ENCODE assay signal across 1 cellular context in genomic region chr18:48719988-48720654, GRCh38.
TF ChIP-seq lines count a peak whose summit lies in the region.

No MANE protein-coding gene starts in this region.

TF ChIP-seq in K562, 482 proteins besides CTCF, POLR2A, EP300 and RAD21 (continued from another document and continues in another):
- TF ChIP-seq, protein P1, sequence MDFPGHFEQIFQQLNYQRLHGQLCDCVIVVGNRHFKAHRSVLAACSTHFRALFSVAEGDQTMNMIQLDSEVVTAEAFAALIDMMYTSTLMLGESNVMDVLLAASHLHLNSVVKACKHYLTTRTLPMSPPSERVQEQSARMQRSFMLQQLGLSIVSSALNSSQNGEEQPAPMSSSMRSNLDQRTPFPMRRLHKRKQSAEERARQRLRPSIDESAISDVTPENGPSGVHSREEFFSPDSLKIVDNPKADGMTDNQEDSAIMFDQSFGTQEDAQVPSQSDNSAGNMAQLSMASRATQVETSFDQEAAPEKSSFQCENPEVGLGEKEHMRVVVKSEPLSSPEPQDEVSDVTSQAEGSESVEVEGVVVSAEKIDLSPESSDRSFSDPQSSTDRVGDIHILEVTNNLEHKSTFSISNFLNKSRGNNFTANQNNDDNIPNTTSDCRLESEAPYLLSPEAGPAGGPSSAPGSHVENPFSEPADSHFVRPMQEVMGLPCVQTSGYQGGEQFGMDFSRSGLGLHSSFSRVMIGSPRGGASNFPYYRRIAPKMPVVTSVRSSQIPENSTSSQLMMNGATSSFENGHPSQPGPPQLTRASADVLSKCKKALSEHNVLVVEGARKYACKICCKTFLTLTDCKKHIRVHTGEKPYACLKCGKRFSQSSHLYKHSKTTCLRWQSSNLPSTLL (IDR thresholded peaks at IDR 0.05) = no peak
- TF ChIP-seq MEIS2 (IDR thresholded peaks at IDR 0.05; ENCODE audit: partially characterized antibody) (peak; percentile 79), KHSRP (IDR thresholded peaks at IDR 0.05) (no peak), MTA3 (IDR thresholded peaks at IDR 0.05; ENCODE audit: borderline replicate concordance) (0 out of 2 replicates have a peak, but pooled peaks have one; percentile 22), TEAD1 (CRISPR knock-in tag; IDR thresholded peaks at IDR 0.05) (no peak), NRF1 (conservative IDR thresholded peaks at IDR 0.05 in 1 of 2, IDR thresholded peaks at IDR 0.05 in 1 of 2) (no peak), ATF2 (CRISPR knock-in tag; IDR thresholded peaks at IDR 0.05) (no peak), IRF9 (tag; IDR thresholded peaks at IDR 0.05) (no peak), ZNF695 (CRISPR knock-in tag; IDR thresholded peaks at IDR 0.05) (no peak), KLF10 (CRISPR knock-in tag; IDR thresholded peaks at IDR 0.05) (no peak), CTBP1 (IDR thresholded peaks at IDR 0.05; ENCODE audit: borderline replicate concordance) (peak; percentile 88), TCF15 (CRISPR knock-in tag; IDR thresholded peaks at IDR 0.05) (no peak), RUNX1 (IDR thresholded peaks at IDR 0.05; ENCODE audit: low read depth) (no peak), SNRNP70 (optimal IDR thresholded peaks at IDR 0.05; ENCODE audit: low read depth, low read length) (no peak), SIN3B (IDR thresholded peaks at IDR 0.05; ENCODE audit: low read depth) (no peak), LEF1 (IDR thresholded peaks at IDR 0.05) (peak; percentile 58; the same call in 1 of the 2 replicates), U2AF1 (optimal IDR thresholded peaks at IDR 0.05; ENCODE audit: low read depth, low read length) (no peak), PCBP2 (IDR thresholded peaks at IDR 0.05; ENCODE audit: low read depth, low read length, poor library complexity, severe bottlenecking) (no peak), ZNF707 (CRISPR knock-in tag; conservative IDR thresholded peaks at IDR 0.05) (no peak), ATF1 (CRISPR knock-in tag; IDR thresholded peaks at IDR 0.05) (no peak), ATF1 (tag; IDR thresholded peaks at IDR 0.05) (no peak), JUN (IDR thresholded peaks at IDR 0.05; ENCODE audit: borderline replicate concordance, low read depth, low read length) (no peak), JUN (CRISPR knock-in tag; IDR thresholded peaks at IDR 0.05; ENCODE audit: borderline replicate concordance) (no peak), HEY1 (CRISPR knock-in tag; IDR thresholded peaks at IDR 0.05; ENCODE audit: borderline replicate concordance) (no peak), SMAD4 (CRISPR knock-in tag; conservative IDR thresholded peaks at IDR 0.05) (peak; percentile 72), ZNF347 (CRISPR knock-in tag; IDR thresholded peaks at IDR 0.05; ENCODE audit: low read depth) (no peak), COPS2 (conservative IDR thresholded peaks at IDR 0.05) (no peak), CREB1 (IDR thresholded peaks at IDR 0.05) (0 out of 2 replicates have a peak, but pooled peaks have one; percentile 21), CREB1 (CRISPR knock-in tag; IDR thresholded peaks at IDR 0.05) (no peak)
- TF ChIP-seq, protein P2, sequence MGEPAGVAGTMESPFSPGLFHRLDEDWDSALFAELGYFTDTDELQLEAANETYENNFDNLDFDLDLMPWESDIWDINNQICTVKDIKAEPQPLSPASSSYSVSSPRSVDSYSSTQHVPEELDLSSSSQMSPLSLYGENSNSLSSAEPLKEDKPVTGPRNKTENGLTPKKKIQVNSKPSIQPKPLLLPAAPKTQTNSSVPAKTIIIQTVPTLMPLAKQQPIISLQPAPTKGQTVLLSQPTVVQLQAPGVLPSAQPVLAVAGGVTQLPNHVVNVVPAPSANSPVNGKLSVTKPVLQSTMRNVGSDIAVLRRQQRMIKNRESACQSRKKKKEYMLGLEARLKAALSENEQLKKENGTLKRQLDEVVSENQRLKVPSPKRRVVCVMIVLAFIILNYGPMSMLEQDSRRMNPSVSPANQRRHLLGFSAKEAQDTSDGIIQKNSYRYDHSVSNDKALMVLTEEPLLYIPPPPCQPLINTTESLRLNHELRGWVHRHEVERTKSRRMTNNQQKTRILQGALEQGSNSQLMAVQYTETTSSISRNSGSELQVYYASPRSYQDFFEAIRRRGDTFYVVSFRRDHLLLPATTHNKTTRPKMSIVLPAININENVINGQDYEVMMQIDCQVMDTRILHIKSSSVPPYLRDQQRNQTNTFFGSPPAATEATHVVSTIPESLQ (CRISPR knock-in tag; IDR thresholded peaks at IDR 0.05) = no peak
- TF ChIP-seq, protein P3, sequence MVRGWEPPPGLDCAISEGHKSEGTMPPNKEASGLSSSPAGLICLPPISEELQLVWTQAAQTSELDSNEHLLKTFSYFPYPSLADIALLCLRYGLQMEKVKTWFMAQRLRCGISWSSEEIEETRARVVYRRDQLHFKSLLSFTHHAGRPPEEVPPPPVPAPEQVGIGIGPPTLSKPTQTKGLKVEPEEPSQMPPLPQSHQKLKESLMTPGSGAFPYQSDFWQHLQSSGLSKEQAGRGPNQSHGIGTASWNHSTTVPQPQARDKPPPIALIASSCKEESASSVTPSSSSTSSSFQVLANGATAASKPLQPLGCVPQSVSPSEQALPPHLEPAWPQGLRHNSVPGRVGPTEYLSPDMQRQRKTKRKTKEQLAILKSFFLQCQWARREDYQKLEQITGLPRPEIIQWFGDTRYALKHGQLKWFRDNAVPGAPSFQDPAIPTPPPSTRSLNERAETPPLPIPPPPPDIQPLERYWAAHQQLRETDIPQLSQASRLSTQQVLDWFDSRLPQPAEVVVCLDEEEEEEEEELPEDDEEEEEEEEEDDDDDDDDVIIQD (CRISPR knock-in tag; IDR thresholded peaks at IDR 0.05) = no peak
- TF ChIP-seq, protein P4, sequence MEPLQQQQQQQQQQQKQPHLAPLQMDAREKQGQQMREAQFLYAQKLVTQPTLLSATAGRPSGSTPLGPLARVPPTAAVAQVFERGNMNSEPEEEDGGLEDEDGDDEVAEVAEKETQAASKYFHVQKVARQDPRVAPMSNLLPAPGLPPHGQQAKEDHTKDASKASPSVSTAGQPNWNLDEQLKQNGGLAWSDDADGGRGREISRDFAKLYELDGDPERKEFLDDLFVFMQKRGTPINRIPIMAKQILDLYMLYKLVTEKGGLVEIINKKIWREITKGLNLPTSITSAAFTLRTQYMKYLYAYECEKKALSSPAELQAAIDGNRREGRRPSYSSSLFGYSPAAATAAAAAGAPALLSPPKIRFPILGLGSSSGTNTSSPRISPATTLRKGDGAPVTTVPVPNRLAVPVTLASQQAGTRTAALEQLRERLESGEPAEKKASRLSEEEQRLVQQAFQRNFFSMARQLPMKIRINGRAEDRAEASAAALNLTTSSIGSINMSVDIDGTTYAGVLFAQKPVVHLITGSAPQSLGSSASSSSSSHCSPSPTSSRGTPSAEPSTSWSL (CRISPR knock-in tag; IDR thresholded peaks at IDR 0.05; ENCODE audit: borderline replicate concordance) = no peak
- TF ChIP-seq, protein P5, sequence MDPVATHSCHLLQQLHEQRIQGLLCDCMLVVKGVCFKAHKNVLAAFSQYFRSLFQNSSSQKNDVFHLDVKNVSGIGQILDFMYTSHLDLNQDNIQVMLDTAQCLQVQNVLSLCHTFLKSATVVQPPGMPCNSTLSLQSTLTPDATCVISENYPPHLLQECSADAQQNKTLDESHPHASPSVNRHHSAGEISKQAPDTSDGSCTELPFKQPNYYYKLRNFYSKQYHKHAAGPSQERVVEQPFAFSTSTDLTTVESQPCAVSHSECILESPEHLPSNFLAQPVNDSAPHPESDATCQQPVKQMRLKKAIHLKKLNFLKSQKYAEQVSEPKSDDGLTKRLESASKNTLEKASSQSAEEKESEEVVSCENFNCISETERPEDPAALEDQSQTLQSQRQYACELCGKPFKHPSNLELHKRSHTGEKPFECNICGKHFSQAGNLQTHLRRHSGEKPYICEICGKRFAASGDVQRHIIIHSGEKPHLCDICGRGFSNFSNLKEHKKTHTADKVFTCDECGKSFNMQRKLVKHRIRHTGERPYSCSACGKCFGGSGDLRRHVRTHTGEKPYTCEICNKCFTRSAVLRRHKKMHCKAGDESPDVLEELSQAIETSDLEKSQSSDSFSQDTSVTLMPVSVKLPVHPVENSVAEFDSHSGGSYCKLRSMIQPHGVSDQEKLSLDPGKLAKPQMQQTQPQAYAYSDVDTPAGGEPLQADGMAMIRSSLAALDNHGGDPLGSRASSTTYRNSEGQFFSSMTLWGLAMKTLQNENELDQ (CRISPR knock-in tag; IDR thresholded peaks at IDR 0.05; ENCODE audit: borderline replicate concordance) = no peak
- TF ChIP-seq, protein P6, sequence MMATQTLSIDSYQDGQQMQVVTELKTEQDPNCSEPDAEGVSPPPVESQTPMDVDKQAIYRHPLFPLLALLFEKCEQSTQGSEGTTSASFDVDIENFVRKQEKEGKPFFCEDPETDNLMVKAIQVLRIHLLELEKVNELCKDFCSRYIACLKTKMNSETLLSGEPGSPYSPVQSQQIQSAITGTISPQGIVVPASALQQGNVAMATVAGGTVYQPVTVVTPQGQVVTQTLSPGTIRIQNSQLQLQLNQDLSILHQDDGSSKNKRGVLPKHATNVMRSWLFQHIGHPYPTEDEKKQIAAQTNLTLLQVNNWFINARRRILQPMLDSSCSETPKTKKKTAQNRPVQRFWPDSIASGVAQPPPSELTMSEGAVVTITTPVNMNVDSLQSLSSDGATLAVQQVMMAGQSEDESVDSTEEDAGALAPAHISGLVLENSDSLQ (IDR thresholded peaks at IDR 0.05) = peak; percentile 66
- TF ChIP-seq, protein P7, sequence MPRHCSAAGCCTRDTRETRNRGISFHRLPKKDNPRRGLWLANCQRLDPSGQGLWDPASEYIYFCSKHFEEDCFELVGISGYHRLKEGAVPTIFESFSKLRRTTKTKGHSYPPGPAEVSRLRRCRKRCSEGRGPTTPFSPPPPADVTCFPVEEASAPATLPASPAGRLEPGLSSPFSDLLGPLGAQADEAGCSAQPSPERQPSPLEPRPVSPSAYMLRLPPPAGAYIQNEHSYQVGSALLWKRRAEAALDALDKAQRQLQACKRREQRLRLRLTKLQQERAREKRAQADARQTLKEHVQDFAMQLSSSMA (CRISPR knock-in tag; IDR thresholded peaks at IDR 0.05) = no peak
